Comparison of ENCODE assay signal across 12 cellular contexts in genomic region chr6:83183082-83183828, GRCh38. TPM values are rescaled to one million over a fixed set of nuclear protein-coding genes. Genes with fewer than 3 reads are reported as not detected.
DNase-seq lines count a peak whose midpoint lies in the region; ATAC-seq and TF ChIP-seq lines count a peak whose summit lies in the region.
"Had no signal": no experiment of that assay in that cellular context is flagged by ENCODE, and none has a peak within 500 bp of the region (broad histone marks: within the 10 kb centered on the region; RNA-seq: fewer than 3 reads in every experiment).

No MANE protein-coding gene starts in this region.

- 62 to 70% methylated on average over 9 of the region's 9 CpGs for WGBS in body of pancreas, 2 donors

- H2AFZ ChIP-seq in Karpas-422 (ENCODE audit: low read length), result no peak overlapping the region

- H3K4me3 ChIP-seq in body of pancreas (no peak overlapping the region), right atrium auricular region (no peak overlapping the region), Karpas-422 (ENCODE audit: low read length) (no peak overlapping the region)

- no peaks in the 10 kb centered on the region for H3K27me3 Mint-ChIP-seq in activated naive CD4-positive, alpha-beta T cell treated with anti-CD3 and anti-CD28 coated beads, Interleukin-2, amount 50 U/mL, for 24 hours
- no peaks in the 10 kb centered on the region for H3K27me3 Mint-ChIP-seq in activated naive CD4-positive, alpha-beta T cell treated with anti-CD3 and anti-CD28 coated beads, Interleukin-2, amount 10 ng/mL, durations not matched to agents 7 days and 5 days
- H3K27me3 Mint-ChIP-seq: activated T-cell treated with anti-CD3 and anti-CD28 coated beads, Interleukin-2, amount 50 U/mL, for 24 hours had no signal

- TF ChIP-seq CTCF in body of pancreas (IDR thresholded peaks at IDR 0.05) (no peak), right atrium auricular region (IDR thresholded peaks at IDR 0.05) (no peak)

- CTCF ChIA-PET in activated naive CD4-positive, alpha-beta T cell treated with anti-CD3 and anti-CD28 coated beads, Interleukin-2, amount 10 ng/mL, durations not matched to agents 7 days and 5 days (lab: Charles Lee), result interaction anchor here (1.3 kb wide), 1 partner anchor 117 kb away, joined by 4 read pairs; no protein-coding TSS in a partner anchor

- H3K27ac Mint-ChIP-seq in activated naive CD4-positive, alpha-beta T cell treated with anti-CD3 and anti-CD28 coated beads, Interleukin-2, amount 50 U/mL, for 24 hours, result peak overlapping the region; percentile 37
- H3K27ac Mint-ChIP-seq in activated naive CD4-positive, alpha-beta T cell treated with anti-CD3 and anti-CD28 coated beads, Interleukin-2, amount 10 ng/mL, durations not matched to agents 7 days and 5 days, result no peak overlapping the region

- H3K9me3 Mint-ChIP-seq in activated naive CD4-positive, alpha-beta T cell treated with anti-CD3 and anti-CD28 coated beads, Interleukin-2, amount 50 U/mL, for 24 hours, result no peaks in the 10 kb centered on the region
- no peaks in the 10 kb centered on the region for H3K9me3 Mint-ChIP-seq in activated naive CD4-positive, alpha-beta T cell treated with anti-CD3 and anti-CD28 coated beads, Interleukin-2, amount 10 ng/mL, durations not matched to agents 7 days and 5 days
- H3K9me3 Mint-ChIP-seq: activated T-cell treated with anti-CD3 and anti-CD28 coated beads, Interleukin-2, amount 50 U/mL, for 24 hours had no signal

- H3K9me3 ChIP-seq in body of pancreas (no peaks in the 10 kb centered on the region), right atrium auricular region (no peaks in the 10 kb centered on the region), Karpas-422 (ENCODE audit: low read length) (no peaks in the 10 kb centered on the region)

- peaks cover 15% of the 10 kb centered on the region for H3K36me3 Mint-ChIP-seq in activated naive CD4-positive, alpha-beta T cell treated with anti-CD3 and anti-CD28 coated beads, Interleukin-2, amount 50 U/mL, for 24 hours
- peaks cover 42% of the 10 kb centered on the region for H3K36me3 Mint-ChIP-seq in activated naive CD4-positive, alpha-beta T cell treated with anti-CD3 and anti-CD28 coated beads, Interleukin-2, amount 10 ng/mL, durations not matched to agents 7 days and 5 days

- intact Hi-C loops in body of pancreas (cut with DNase I), result no loop called here

- H3K4me1 Mint-ChIP-seq in activated naive CD4-positive, alpha-beta T cell treated with anti-CD3 and anti-CD28 coated beads, Interleukin-2, amount 50 U/mL, for 24 hours, result peaks cover 23% of the 10 kb centered on the region
- H3K4me1 Mint-ChIP-seq in activated naive CD4-positive, alpha-beta T cell treated with anti-CD3 and anti-CD28 coated beads, Interleukin-2, amount 10 ng/mL, durations not matched to agents 7 days and 5 days, result peaks cover 4% of the 10 kb centered on the region

- H3K27me3 ChIP-seq in body of pancreas, result no peaks in the 10 kb centered on the region
- no peaks in the 10 kb centered on the region for H3K27me3 ChIP-seq in right atrium auricular region
- no peaks in the 10 kb centered on the region for H3K27me3 ChIP-seq in Karpas-422 (ENCODE audit: low read length)

- no peak overlapping the region for H3K4me3 Mint-ChIP-seq in activated naive CD4-positive, alpha-beta T cell treated with anti-CD3 and anti-CD28 coated beads, Interleukin-2, amount 50 U/mL, for 24 hours
- no peak overlapping the region for H3K4me3 Mint-ChIP-seq in activated naive CD4-positive, alpha-beta T cell treated with anti-CD3 and anti-CD28 coated beads, Interleukin-2, amount 10 ng/mL, durations not matched to agents 7 days and 5 days
- H3K4me3 Mint-ChIP-seq: activated T-cell treated with anti-CD3 and anti-CD28 coated beads, Interleukin-2, amount 50 U/mL, for 24 hours had no signal

- no peak overlapping the region for H3K9ac ChIP-seq in Karpas-422 (ENCODE audit: low read length)

- no peak for DNase-seq in activated naive CD4-positive, alpha-beta T cell treated with anti-CD3 and anti-CD28 coated beads, Interleukin-2, amount 50 U/mL, for 16 hours
- DNase-seq in body of pancreas (peak in 1 of 4 donors; percentile 10), right atrium auricular region (ENCODE audit: low spot score) (peak; percentile 63), mucosa of gallbladder (ENCODE audit: low spot score) (no peak), NCI-H187 (lab: John Stamatoyannopoulos, UW) (no peak), Karpas-422 (no peak)
- no peak for DNase-seq in activated naive CD4-positive, alpha-beta T cell treated with anti-CD3 and anti-CD28 coated beads, Interleukin-2, amount 10 ng/mL, durations not matched to agents 7 days and 5 days
- DNase-seq: 8988T; activated T-cell treated with anti-CD3 and anti-CD28 coated beads, Interleukin-2, amount 50 U/mL, for 24 hours; NCI-H82; T-helper 9 cell had no signal

- peak; percentile 33 for ATAC-seq in body of pancreas

- H3K36me3 ChIP-seq in body of pancreas (replicated peaks in 1 of 2; ENCODE audit: insufficient read depth in 1 of 2, low read depth in 2 of 2) (peaks cover 4 to 21% of the 10 kb centered on the region in 2 donors), right atrium auricular region (peaks cover 50% of the 10 kb centered on the region), Karpas-422 (ENCODE audit: insufficient read depth, low read length) (peaks cover 56% of the 10 kb centered on the region)

- H3K4me2 ChIP-seq in Karpas-422 (ENCODE audit: low read depth, low read length, poor library complexity, severe bottlenecking), result no peak overlapping the region

- peaks cover 13% of the 10 kb centered on the region for H3K79me2 ChIP-seq in Karpas-422 (ENCODE audit: low read length)

- H4K20me1 ChIP-seq in Karpas-422 (ENCODE audit: insufficient read depth, low read depth, low read length), result no peaks in the 10 kb centered on the region

- no peaks in the 10 kb centered on the region for H3K9me2 ChIP-seq in Karpas-422 (replicated peaks; ENCODE audit: insufficient read depth, low read length)

- H3K27ac ChIP-seq in body of pancreas, result no peak overlapping the region
- H3K27ac ChIP-seq in right atrium auricular region, result peak overlapping the region in 1 of 2 donors; percentile 44
- no peak overlapping the region for H3K27ac ChIP-seq in Karpas-422 (ENCODE audit: low read length)

- peaks cover 14% of the 10 kb centered on the region for H3K4me1 ChIP-seq in body of pancreas
- H3K4me1 ChIP-seq in right atrium auricular region, result peaks cover 0 to 17% of the 10 kb centered on the region in 2 donors
- peaks cover 10% of the 10 kb centered on the region for H3K4me1 ChIP-seq in Karpas-422 (ENCODE audit: low read length)

- no peak for TF ChIP-seq POLR2A in body of pancreas (IDR thresholded peaks at IDR 0.05)

RNA-seq across cellular contexts. Expression of gene PGM3, which starts 9.8 kb away (rescaled TPM):
- 10 to 100 TPM; 50.1 to 61.0 TPM for total RNA-seq in body of pancreas
- 10 to 100 TPM in 1 of 2 donors, 1 to 10 TPM in 1; 7.3 to 12.7 TPM for total RNA-seq in right atrium auricular region
- 50.4 TPM for total RNA-seq in mucosa of gallbladder
- 10.6 and 28.0 TPM in 2 replicates for total RNA-seq in Karpas-422 (2014; rRNA removed; shearing (Covaris generic); ENCODE audit: low replicate concordance)

RNA-seq across cellular contexts. Expression of gene RWDD2A, which starts 9.9 kb away (rescaled TPM):
- 1 to 10 TPM; 4.3 to 5.4 TPM for total RNA-seq in body of pancreas
- 1 to 10 TPM; 3.7 to 4.0 TPM for total RNA-seq in right atrium auricular region
- total RNA-seq in mucosa of gallbladder, result 5.9 TPM
- 1.9 and 2.0 TPM in 2 replicates for total RNA-seq in Karpas-422 (2014; rRNA removed; shearing (Covaris generic); ENCODE audit: low replicate concordance)
